ENCODE assay signal across 8 cellular contexts in genomic region chr1:147242449-147243227, GRCh38. TPM values are rescaled to one million over a fixed set of nuclear protein-coding genes. Genes with fewer than 3 reads are reported as not detected.
DNase-seq lines count a peak whose midpoint lies in the region; ATAC-seq, FAIRE-seq and TF ChIP-seq lines count a peak whose summit lies in the region.

Gene CHD1L (plus strand): TSS chr1:147242684. CDS start chr1:147242704, 20 bp downstream.

- TF ChIP-seq CTCF in H1 (IDR thresholded peaks at IDR 0.05; ENCODE audit: control extremely low read depth in 1 of 3, insufficient read depth in 1 of 3, low read depth in 1 of 3, low read length in 3 of 3), result peak; percentile 94 to 100 (median 96)

- POLR2A ChIA-PET in H1 (lab: Charles Lee; ENCODE audit: partially characterized antibody), result interaction anchor here (0.6 to 3.9 kb wide), 10 partner anchors 17 to 195 kb away, joined by 3 to 48 read pairs (median 4); partner anchors contain the start of genes FMO5 and PRKAB2

- WGBS in H1 (ENCODE audit: extremely low coverage in 1 of 2, insufficient coverage in 1 of 2, insufficient read length in 1 of 2, insufficient replicate concordance in 2 of 2, low coverage in 1 of 2, low lambda C conversion rate in 2 of 2, missing lambda C conversion rate in 1 of 2), 2 experiments, result 1% methylated on average over 61 of the region's 82 CpGs; no CpG with 5 or more reads in 1 of the 2 experiments
- no CpG with 5 or more reads among the region's 82 CpGs for WGBS in mesendoderm (ENCODE audit: extremely low coverage, insufficient coverage, low lambda C conversion rate)

- peaks cover 4% of the 10 kb centered on the region; the same call in 1 of the 2 replicates for H3K23me2 ChIP-seq in H1 (ENCODE audit: low read depth, low read length)

- ATAC-seq in GM21360 (IDR thresholded peaks at IDR 0.05; ENCODE audit: unreplicated experiment), result peak; percentile 81

- H2BK15ac ChIP-seq in H1 (ENCODE audit: low read length), result no peak within 1 kb of the TSS
- no peak within 1 kb of the TSS for H2BK15ac ChIP-seq in mesendoderm (replicated peaks; ENCODE audit: low read depth)

- H3K4me3 ChIP-seq in H1 (ENCODE audit: extremely low read depth in 1 of 4, insufficient read depth in 2 of 4, low read depth in 3 of 4, low read length in 4 of 4), result peak within 1 kb of the TSS; percentile 53 to 98 (median 85)
- peak within 1 kb of the TSS; percentile 71 for H3K4me3 ChIP-seq in mesendoderm (ENCODE audit: low read length)

- H3K14ac ChIP-seq in H1 (ENCODE audit: insufficient read length), result no peak within 1 kb of the TSS

- peaks cover 11 to 46% of the 10 kb centered on the region in 2 experiments for H3K79me2 ChIP-seq in H1 (ENCODE audit: control insufficient read depth in 1 of 2, insufficient read depth in 2 of 2, low read length in 2 of 2)
- H3K79me2 ChIP-seq in mesendoderm (ENCODE audit: control insufficient read depth, insufficient read depth, low read length), result peaks cover 30% of the 10 kb centered on the region

- H3K9ac ChIP-seq in H1 (replicated peaks in 1 of 4; ENCODE audit: extremely low read depth in 1 of 4, low read depth in 3 of 4, low read length in 3 of 4), result peak within 1 kb of the TSS; percentile 62 to 89 (median 82); a peak in 6 of 7 replicates
- peak within 1 kb of the TSS; percentile 80 for H3K9ac ChIP-seq in mesendoderm (ENCODE audit: low read length)

- no peak within 1 kb of the TSS for H2BK20ac ChIP-seq in H1 (ENCODE audit: low read length)

- peak; percentile 91 to 97 for TF ChIP-seq RAD21 in H1 (IDR thresholded peaks at IDR 0.05 in 1 of 2, conservative IDR thresholded peaks at IDR 0.05 in 1 of 2; ENCODE audit: low read depth in 2 of 2, low read length in 2 of 2)

- H2AFZ ChIP-seq in H1 (ENCODE audit: low read length), result peak within 1 kb of the TSS; percentile 81

- H3K36me3 ChIP-seq in H1 (ENCODE audit: control insufficient read depth in 2 of 4, insufficient read depth in 4 of 4, low read length in 3 of 4) (no peaks in the 10 kb centered on the region), mesendoderm (ENCODE audit: control insufficient read depth, insufficient read depth, low read length) (no peaks in the 10 kb centered on the region)

- DNase-seq in COR-L47 (lab: John Stamatoyannopoulos, UW), result peak; percentile 94
- DNase-seq in HT1080 (ENCODE audit: low read depth), result peak; percentile 93
- DNase-seq in NOMO-1 (lab: John Stamatoyannopoulos, UW; ENCODE audit: unreplicated experiment in 2 of 2), result peak; percentile 91 to 92
- DNase-seq in activated CD8-positive, alpha-beta memory T cell treated with anti-CD3 and anti-CD28 coated beads for 4 hours (ENCODE audit: low read depth in 2 of 2), result peak; percentile 83 to 86
- peak; percentile 80 to 93 for DNase-seq in H1 (ENCODE audit: low read depth in 1 of 2, low spot score in 2 of 2)
- DNase-seq in mesendoderm, result peak; percentile 96
- peak; percentile 85 for DNase-seq in stimulated activated CD8-positive, alpha-beta memory T cell treated with anti-CD3 and anti-CD28 coated beads, Interleukin-15, amount 100 ng/mL, for 1 hour (ENCODE audit: low read depth)

- peaks cover 0 to 4% of the 10 kb centered on the region in 2 experiments for H4K20me1 ChIP-seq in H1 (replicated peaks in 1 of 2; ENCODE audit: control insufficient read depth in 1 of 2, insufficient read depth in 2 of 2, low read length in 2 of 2)

- H3K18ac ChIP-seq in H1 (ENCODE audit: extremely low read depth, low read length) (peak within 1 kb of the TSS; percentile 85; the same call in 1 of the 2 replicates), mesendoderm (ENCODE audit: low read length) (peak within 1 kb of the TSS; percentile 89)

- H3K23ac ChIP-seq in H1 (ENCODE audit: insufficient read length), result no peak within 1 kb of the TSS
- no peak within 1 kb of the TSS for H3K23ac ChIP-seq in mesendoderm (ENCODE audit: low read length)

- CTCF ChIA-PET in H1 (lab: Charles Lee; ENCODE audit: partially characterized antibody), result interaction anchor here (0.7 to 2.2 kb wide), 16 partner anchors 12 to 93 kb away, joined by 3 to 22 read pairs (median 5); partner anchors contain the start of genes FMO5 and PRKAB2

- peak within 1 kb of the TSS; percentile 79 for H4K91ac ChIP-seq in H1 (replicated peaks; ENCODE audit: insufficient read length, low read length)

- TF ChIP-seq EP300 in H1 (IDR thresholded peaks at IDR 0.05; ENCODE audit: borderline replicate concordance in 1 of 2, low read depth in 2 of 2, low read length in 2 of 2), result no peak; a peak in 1 of 3 replicates

- H3K4me2 ChIP-seq in H1 (ENCODE audit: insufficient read depth in 1 of 2, low read depth in 2 of 2, low read length in 2 of 2) (peak within 1 kb of the TSS; percentile 63 to 70), mesendoderm (ENCODE audit: low read length) (peak within 1 kb of the TSS; percentile 45)

- peaks cover 0 to 16% (median 2%) of the 10 kb centered on the region in 4 experiments; a peak in 4 of 7 replicates for H3K4me1 ChIP-seq in H1 (replicated peaks in 1 of 4; ENCODE audit: control insufficient read depth in 3 of 4, insufficient read depth in 4 of 4, low read length in 3 of 4)
- H3K4me1 ChIP-seq in mesendoderm (ENCODE audit: control insufficient read depth, low read depth, low read length), result peaks cover 3% of the 10 kb centered on the region

- FAIRE-seq in H1 (lab: Jason Lieb, UNC), result no peak

- peak within 1 kb of the TSS; percentile 95; the same call in 1 of the 2 replicates for H2BK5ac ChIP-seq in H1 (ENCODE audit: low read depth, low read length)
- H2BK5ac ChIP-seq in mesendoderm (ENCODE audit: low read length), result peak within 1 kb of the TSS; percentile 40

- H3K27ac ChIP-seq in H1 (ENCODE audit: low read depth, low read length), result peak within 1 kb of the TSS; percentile 76; the same call in 1 of the 2 replicates
- H3K27ac ChIP-seq in mesendoderm (ENCODE audit: low read depth, low read length), result peak within 1 kb of the TSS; percentile 88

- no peak within 1 kb of the TSS for H2BK12ac ChIP-seq in H1 (ENCODE audit: low read depth, low read length)

- peak within 1 kb of the TSS; percentile 73 for H3K56ac ChIP-seq in H1 (replicated peaks; ENCODE audit: insufficient read length, low read depth, low read length)
- H3K56ac ChIP-seq in mesendoderm (ENCODE audit: low read length), result peak within 1 kb of the TSS; percentile 96

- H3K27me3 ChIP-seq in H1 (replicated peaks in 1 of 4; ENCODE audit: control insufficient read depth in 3 of 4, extremely low read depth in 1 of 4, insufficient read depth in 3 of 4, low read length in 3 of 4), result no peaks in the 10 kb centered on the region
- H3K27me3 ChIP-seq in mesendoderm (ENCODE audit: insufficient read depth, low read length, poor library complexity), result no peaks in the 10 kb centered on the region

- peak in 1 of 2 experiments; percentile 73; a peak in 2 of 3 replicates for TF ChIP-seq POLR2A in H1 (IDR thresholded peaks at IDR 0.05; ENCODE audit: control extremely low read depth in 1 of 2, low read depth in 2 of 2, low read length in 2 of 2)

- peaks cover 4% of the 10 kb centered on the region; the same call in 1 of the 2 replicates for H3K79me1 ChIP-seq in H1 (ENCODE audit: low read depth, low read length)
- peaks cover 4% of the 10 kb centered on the region for H3K79me1 ChIP-seq in mesendoderm (ENCODE audit: low read length)

- H4K8ac ChIP-seq in H1 (ENCODE audit: extremely low read depth, insufficient read depth, low read length) (peak within 1 kb of the TSS; percentile 83), mesendoderm (ENCODE audit: low read depth, low read length) (peak within 1 kb of the TSS; percentile 77)

- H2AK5ac ChIP-seq in H1 (ENCODE audit: low read depth, low read length) (no peak within 1 kb of the TSS), mesendoderm (ENCODE audit: low read length) (no peak within 1 kb of the TSS)

- H2BK120ac ChIP-seq in H1 (replicated peaks; ENCODE audit: low read depth, low read length) (peak within 1 kb of the TSS; percentile 90), mesendoderm (ENCODE audit: low read depth, low read length) (peak within 1 kb of the TSS; percentile 11)

- H3K9me3 ChIP-seq in H1 (ENCODE audit: insufficient read depth in 2 of 2, low read depth in 1 of 2, low read length in 1 of 2), result no peaks in the 10 kb centered on the region

- H3K4ac ChIP-seq in H1 (replicated peaks; ENCODE audit: insufficient read length, low read depth, low read length), result peak within 1 kb of the TSS; percentile 79
- H3K4ac ChIP-seq in mesendoderm (ENCODE audit: low read depth, low read length), result peak within 1 kb of the TSS; percentile 77

- H4K5ac ChIP-seq in H1 (ENCODE audit: insufficient read length, low read depth, low read length) (peak within 1 kb of the TSS; percentile 86), mesendoderm (ENCODE audit: low read length) (no peak within 1 kb of the TSS)

TF ChIP-seq in H1, 55 proteins besides CTCF, POLR2A, EP300 and RAD21 (continues in another document):
- TF ChIP-seq EZH2 (IDR thresholded peaks at IDR 0.05; ENCODE audit: low read depth, low read length, severe bottlenecking) (no peak), FOSL1 (IDR thresholded peaks at IDR 0.05; ENCODE audit: insufficient read depth, low read depth, low read length) (0 out of 2 replicates have a peak, but pooled peaks have one; percentile 36), BACH1 (IDR thresholded peaks at IDR 0.05; ENCODE audit: low read length) (peak; percentile 62), RBBP5 (IDR thresholded peaks at IDR 0.05; ENCODE audit: borderline replicate concordance, low read depth, low read length) (peak; percentile 88; the same call in 1 of the 2 replicates), RNF2 (IDR thresholded peaks at IDR 0.05; ENCODE audit: borderline replicate concordance, low read depth, low read length, missing control alignments, poor library complexity, severe bottlenecking) (no peak), EGR1 (IDR thresholded peaks at IDR 0.05; ENCODE audit: borderline replicate concordance, low read depth, low read length) (peak; percentile 43; the same call in 1 of the 2 replicates), TBP (IDR thresholded peaks at IDR 0.05; ENCODE audit: low read depth, low read length) (peak; percentile 63)

RNA-seq across cellular contexts. Expression of gene CHD1L, which starts in this region (rescaled TPM):
- 33.3 and 39.9 TPM in 2 replicates for total RNA-seq in HT1080 (2014; rRNA removed; shearing (Covaris generic))
- polyA plus RNA-seq in HT1080 (2015; cell fraction: cytosol; rRNA removed), result 32.4 and 35.6 TPM in 2 replicates
- polyA plus RNA-seq in HT1080 (2015; cell fraction: nucleus; rRNA removed), result 53.0 and 55.7 TPM in 2 replicates
- 49.9 and 51.2 TPM in 2 replicates for total RNA-seq in H1 (2021; fragmentation: NEBNext Ultra II Directional; extraction: Animal tissue kit (Norgen Biotek cat#: 25700))
- polyA plus RNA-seq in H1 (2011; rRNA removed), result 12.4 and 20.2 TPM in 2 replicates
- polyA plus RNA-seq in H1 (2011; cell fraction: cytosol; rRNA removed), result 29.8 TPM
- polyA plus RNA-seq in H1 (2011; cell fraction: nucleus; rRNA removed), result 17.5 TPM
- polyA plus RNA-seq in H1 (2012, experiment 1 of 2), result 33.4 to 39.8 TPM (median 35.2 TPM) in 4 replicates
- polyA plus RNA-seq in H1 (2012, experiment 2 of 2), result 7.6 TPM
- polyA plus RNA-seq in H1 (2013, experiment 1 of 2), result 34.2 TPM
- polyA plus RNA-seq in H1 (2013, experiment 2 of 2), result 34.1 TPM
- polyA minus RNA-seq in H1 (2011; rRNA and poly(A)+ RNA removed), result 23.2 and 26.2 TPM in 2 replicates
- polyA minus RNA-seq in H1 (2011; cell fraction: cytosol; rRNA and poly(A)+ RNA removed), result 20.2 TPM
- polyA minus RNA-seq in H1 (2011; cell fraction: nucleus; rRNA and poly(A)+ RNA removed), result 25.1 TPM
- polyA plus RNA-seq in mesendoderm (2013, experiment 1 of 2), result 30.0 TPM
- polyA plus RNA-seq in mesendoderm (2013, experiment 2 of 2), result 29.2 TPM

Comparison
In these comparisons a context has a peak if more than half of its experiments do, and no peak if none do; other contexts are left out.
1. Peak in every context shown above with its lines: DNase-seq, ATAC-seq, H3K4me3 ChIP-seq and H3K27ac ChIP-seq.